Comparison of ENCODE assay signal across 23 cellular contexts in the genomic region with DNA sequence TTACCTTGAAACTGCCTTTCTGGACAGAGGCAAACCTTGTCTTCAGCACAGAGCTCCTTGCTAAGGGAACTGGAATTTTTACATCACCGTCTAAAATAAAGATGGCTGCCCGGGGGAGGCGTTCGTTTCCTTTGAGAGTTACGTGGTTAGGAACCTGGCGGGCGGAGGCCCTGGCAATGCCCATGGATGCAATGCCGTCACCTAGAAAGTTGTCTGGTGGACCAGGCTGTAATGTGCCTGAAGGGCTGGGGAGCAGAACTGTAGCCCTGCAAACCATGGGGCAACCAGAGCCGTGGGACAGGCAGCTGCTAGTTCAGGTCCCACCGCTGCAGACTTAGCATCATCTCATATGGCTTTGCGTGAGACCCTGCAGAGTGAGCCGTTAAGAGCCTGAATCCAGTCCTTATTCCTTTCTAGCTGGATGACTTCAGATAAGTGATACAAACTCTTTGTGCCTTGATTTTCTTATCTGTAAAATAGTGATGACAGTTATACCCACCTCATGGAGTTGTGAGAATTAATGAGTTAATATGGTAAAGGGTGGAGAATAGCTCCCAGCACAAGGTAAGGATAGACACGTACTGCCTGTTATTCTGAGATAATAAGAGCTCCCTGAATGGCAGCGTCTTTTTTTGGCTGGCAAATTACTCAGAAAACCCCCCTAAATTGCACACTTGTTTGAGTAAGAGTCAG.
"Had no signal": no experiment of that assay in that cellular context is flagged by ENCODE, and none has a peak within 500 bp of the region (broad histone marks: within the 10 kb centered on the region; RNA-seq: fewer than 3 reads in every experiment).

No MANE protein-coding gene starts in this region.

- H3K27me3 ChIP-seq: MG63, SJSA1 had no signal

- H3K27ac ChIP-seq: adrenal gland, KMS-11, SJSA1 had no signal

- H3K4me3 ChIP-seq: adrenal gland, MG63, SJSA1 had no signal

- ATAC-seq: activated CD4-positive, CD25-positive, alpha-beta regulatory T cell treated with anti-CD3 and anti-CD28 coated beads, Interleukin-2, amount 50 U/mL, for 24 hours; activated CD8-positive, alpha-beta T cell treated with anti-CD3 and anti-CD28 coated beads for 36 hours; PC-3; SK-N-SH treated with all-trans-retinoic acid at 6 μM for 48 hours had no signal

- H3K9me3 Mint-ChIP-seq: activated CD8-positive, alpha-beta T cell treated with anti-CD3 and anti-CD28 coated beads for 36 hours; activated naive CD8-positive, alpha-beta T cell treated with anti-CD3 and anti-CD28 coated beads, Interleukin-2, amount 10 ng/mL, durations not matched to agents 7 days and 5 days; T-helper 1 cell treated with Interleukin-12 subunit alpha and Interleukin-12 subunit beta and Interleukin-4 antibody, amounts not matched to agents 30 μg/mL and 1 μg/mL, for 36 hours had no signal

- H3K36me3 ChIP-seq: adrenal gland, MG63, SJSA1 had no signal

- H3K4me1 Mint-ChIP-seq: activated naive CD8-positive, alpha-beta T cell treated with anti-CD3 and anti-CD28 coated beads, Interleukin-2, amount 10 ng/mL, durations not matched to agents 7 days and 5 days had no signal

- DNase-seq: activated CD4-positive, alpha-beta T cell treated with anti-CD3 and anti-CD28 coated beads for 4 hours; activated CD8-positive, alpha-beta memory T cell treated with anti-CD3 and anti-CD28 coated beads, Interleukin-2, amount 50 U/mL, for 4 hours; activated CD8-positive, alpha-beta T cell treated with anti-CD3 and anti-CD28 coated beads for 36 hours; activated naive CD4-positive, alpha-beta T cell treated with anti-CD3 and anti-CD28 coated beads, Interleukin-2, amount 50 U/mL, for 16 hours; activated naive CD8-positive, alpha-beta T cell treated with anti-CD3 and anti-CD28 coated beads, Interleukin-2, amount 10 ng/mL, durations not matched to agents 7 days and 5 days; anterior cingulate cortex; caudate nucleus; NCI-H1092 treated with DMSO at 0.1 percent for 48 hours; NCI-H1417 treated with DMSO at 0.1 percent for 48 hours; NCI-H1694; NCI-H2029 treated with DMSO at 0.1 percent for 48 hours; NCI-H345; NCI-H510A; NCI-H526 treated with DMSO at 0.1 percent for 48 hours; PC-3; SHP77 had no signal

- H3K9me3 ChIP-seq: adrenal gland, MG63 had no signal

- H3K4me1 ChIP-seq: adrenal gland, SJSA1 had no signal

- H3K27ac Mint-ChIP-seq: activated CD8-positive, alpha-beta T cell treated with anti-CD3 and anti-CD28 coated beads for 36 hours; activated naive CD8-positive, alpha-beta T cell treated with anti-CD3 and anti-CD28 coated beads, Interleukin-2, amount 10 ng/mL, durations not matched to agents 7 days and 5 days; T-helper 1 cell treated with Interleukin-12 subunit alpha and Interleukin-12 subunit beta and Interleukin-4 antibody, amounts not matched to agents 30 μg/mL and 1 μg/mL, for 36 hours had no signal

- H3K9ac ChIP-seq: KMS-11 had no signal

- H3K4me3 Mint-ChIP-seq: activated CD8-positive, alpha-beta T cell treated with anti-CD3 and anti-CD28 coated beads for 36 hours; activated naive CD8-positive, alpha-beta T cell treated with anti-CD3 and anti-CD28 coated beads, Interleukin-2, amount 10 ng/mL, durations not matched to agents 7 days and 5 days; T-helper 1 cell treated with Interleukin-12 subunit alpha and Interleukin-12 subunit beta and Interleukin-4 antibody, amounts not matched to agents 30 μg/mL and 1 μg/mL, for 36 hours had no signal

- H3K36me3 Mint-ChIP-seq: activated naive CD8-positive, alpha-beta T cell treated with anti-CD3 and anti-CD28 coated beads, Interleukin-2, amount 10 ng/mL, durations not matched to agents 7 days and 5 days had no signal

- H3K4me2 ChIP-seq: KMS-11 had no signal
